ENCODE assay signal across 28 cellular contexts in the genomic region with DNA sequence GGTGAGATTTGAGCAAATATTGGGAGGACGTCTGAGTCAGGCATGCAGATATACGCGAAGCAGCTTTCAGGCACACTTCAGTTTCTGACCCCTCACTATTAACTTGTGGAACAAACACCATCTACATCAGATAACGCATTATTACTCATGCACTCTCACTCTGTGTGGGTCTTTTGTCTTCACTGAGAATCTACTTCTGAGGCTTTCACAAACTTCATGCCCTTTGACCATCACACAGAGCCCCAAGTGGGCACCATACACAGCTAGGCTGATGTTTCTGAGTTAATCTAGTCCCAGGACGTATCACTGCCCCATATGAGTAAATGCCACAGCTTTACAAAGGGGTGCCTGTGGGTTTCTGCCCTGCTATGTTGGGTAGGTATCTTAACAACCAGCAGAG. TPM values are rescaled to one million over a fixed set of nuclear protein-coding genes. Genes with fewer than 3 reads are reported as not detected.
DNase-seq lines count a peak whose midpoint lies in the region; ATAC-seq and TF ChIP-seq lines count a peak whose summit lies in the region.
"Had no signal": no experiment of that assay in that cellular context is flagged by ENCODE, and none has a peak within 500 bp of the region (broad histone marks: within the 10 kb centered on the region; RNA-seq: fewer than 3 reads in every experiment).

No MANE protein-coding gene starts in this region.

- POLR2A ChIA-PET in CD4-positive, alpha-beta T cell (lab: Charles Lee), result no interaction called here

- CTCF ChIA-PET in CD4-positive, alpha-beta T cell (lab: Charles Lee), result interaction anchor here (0.9 kb wide), 1 partner anchor 17 kb away, joined by 3 read pairs; no protein-coding TSS in a partner anchor

- peaks cover 6% of the 10 kb centered on the region for H3K36me3 Mint-ChIP-seq in T-helper 2 cell treated with Interferon-gamma antibody and Interleukin-4, amounts not matched to agents 5 μg/mL and 100 μg/mL, for 36 hours (ENCODE audit: low read depth)
- H3K36me3 Mint-ChIP-seq in progenitor cell of endocrine pancreas (ENCODE audit: insufficient read depth), result peaks cover 1% of the 10 kb centered on the region
- H3K36me3 Mint-ChIP-seq in CD4-positive, alpha-beta T cell (ENCODE audit: low read depth), result peaks cover 64% of the 10 kb centered on the region

- H3K9me3 ChIP-seq in CD4-positive, alpha-beta T cell (ENCODE audit: control insufficient read depth, low read length), result no peaks in the 10 kb centered on the region
- H3K9me3 ChIP-seq: left lung, SK-N-SH had no signal

- H3K4me3 Mint-ChIP-seq in T-helper 2 cell treated with Interferon-gamma antibody and Interleukin-4, amounts not matched to agents 5 μg/mL and 100 μg/mL, for 36 hours, result no peak overlapping the region
- H3K4me3 Mint-ChIP-seq in progenitor cell of endocrine pancreas (ENCODE audit: low read depth), result no peak overlapping the region
- H3K4me3 Mint-ChIP-seq in CD4-positive, alpha-beta T cell, result no peak overlapping the region
- H3K4me3 Mint-ChIP-seq: activated naive CD8-positive, alpha-beta T cell; CD8-positive, alpha-beta memory T cell; dendritic cell treated with granulocyte-macrophage colony-stimulating factor and Interleukin-4, amounts not matched to agents 40 ng/mL and 50 ng/mL, for 4 days; endodermal cell; T-helper 1 cell treated with Interleukin-12 subunit alpha and Interleukin-12 subunit beta and Interleukin-4 antibody, amounts not matched to agents 30 μg/mL and 1 μg/mL, for 36 hours; type B pancreatic cell had no signal

- no peak for TF ChIP-seq CTCF in progenitor cell of endocrine pancreas (IDR thresholded peaks at IDR 0.05; ENCODE audit: unreplicated experiment)
- no peak for TF ChIP-seq CTCF in CD4-positive, alpha-beta T cell (IDR thresholded peaks at IDR 0.05)

- peak; percentile 17 for DNase-seq in activated T-cell treated with anti-CD3 and anti-CD28 coated beads for 48 hours (ENCODE audit: low read depth)
- no peak for DNase-seq in activated T-cell treated with anti-CD3 and anti-CD28 coated beads for 4 hours
- peak; percentile 42 for DNase-seq in T-helper 2 cell treated with Interferon-gamma antibody and Interleukin-4, amounts not matched to agents 5 μg/mL and 100 μg/mL, for 36 hours (ENCODE audit: low spot score)
- no peak for DNase-seq in caudate nucleus (lab: John Stamatoyannopoulos, UW)
- DNase-seq in progenitor cell of endocrine pancreas (ENCODE audit: low spot score, unreplicated experiment), result no peak
- no peak for DNase-seq in stimulated activated CD4-positive, alpha-beta T cell treated with anti-CD3 and anti-CD28 coated beads, Interleukin-2, amount 100 ng/mL, for 48 hours
- no peak for DNase-seq in CD4-positive, alpha-beta T cell
- DNase-seq in head of caudate nucleus, result no peak
- DNase-seq: activated CD4-positive, CD25-positive, alpha-beta regulatory T cell treated with anti-CD3 and anti-CD28 coated beads, Interleukin-2, amount 50 U/mL, for 72 hours; CD8-positive, alpha-beta memory T cell; central memory CD4-positive, alpha-beta T cell; DMS 273 treated with DMSO at 0.1 percent for 48 hours; endodermal cell; GOT3; islet precursor cell; left lung; NCI-H1092; NCI-H187; NCI-H2171; NCI-H524 treated with DMSO at 0.1 percent for 48 hours; OCI-M1; right cardiac atrium; SK-N-SH; stimulated activated CD4-positive, alpha-beta T cell treated with anti-CD3 and anti-CD28 coated beads, Interleukin-2, amount 100 ng/mL, for 24 hours had no signal

- H3K27me3 Mint-ChIP-seq in T-helper 2 cell treated with Interferon-gamma antibody and Interleukin-4, amounts not matched to agents 5 μg/mL and 100 μg/mL, for 36 hours (ENCODE audit: low read depth), result no peaks in the 10 kb centered on the region
- H3K27me3 Mint-ChIP-seq in progenitor cell of endocrine pancreas, result no peaks in the 10 kb centered on the region
- no peaks in the 10 kb centered on the region for H3K27me3 Mint-ChIP-seq in CD4-positive, alpha-beta T cell
- H3K27me3 Mint-ChIP-seq: activated naive CD8-positive, alpha-beta T cell; CD8-positive, alpha-beta memory T cell; dendritic cell treated with granulocyte-macrophage colony-stimulating factor and Interleukin-4, amounts not matched to agents 40 ng/mL and 50 ng/mL, for 4 days; type B pancreatic cell had no signal

- H3K27me3 ChIP-seq in CD4-positive, alpha-beta T cell (ENCODE audit: control insufficient read depth, insufficient read depth, low read length), result no peaks in the 10 kb centered on the region
- H3K27me3 ChIP-seq: left lung had no signal

- no peak for ATAC-seq in CD4-positive, alpha-beta T cell (ENCODE audit: poor library complexity)
- ATAC-seq: left lung, right cardiac atrium had no signal

- H3K4me1 Mint-ChIP-seq in T-helper 2 cell treated with Interferon-gamma antibody and Interleukin-4, amounts not matched to agents 5 μg/mL and 100 μg/mL, for 36 hours (ENCODE audit: low read depth), result peaks cover 2% of the 10 kb centered on the region
- H3K4me1 Mint-ChIP-seq in progenitor cell of endocrine pancreas (ENCODE audit: low read depth), result peaks cover 13% of the 10 kb centered on the region
- H3K4me1 Mint-ChIP-seq in CD4-positive, alpha-beta T cell (ENCODE audit: low read depth), result no peaks in the 10 kb centered on the region
- H3K4me1 Mint-ChIP-seq: CD8-positive, alpha-beta memory T cell had no signal

- intact Hi-C loops in CD4-positive, alpha-beta T cell (cut with DNase I, micrococcal nuclease), result no loop called here
- intact Hi-C loops in head of caudate nucleus (cut with DNase I), result no loop called here

- no peaks in the 10 kb centered on the region for H3K9me3 Mint-ChIP-seq in T-helper 2 cell treated with Interferon-gamma antibody and Interleukin-4, amounts not matched to agents 5 μg/mL and 100 μg/mL, for 36 hours
- H3K9me3 Mint-ChIP-seq in progenitor cell of endocrine pancreas (ENCODE audit: low read depth), result no peaks in the 10 kb centered on the region
- H3K9me3 Mint-ChIP-seq in CD4-positive, alpha-beta T cell, result no peaks in the 10 kb centered on the region
- H3K9me3 Mint-ChIP-seq: CD8-positive, alpha-beta memory T cell; dendritic cell treated with granulocyte-macrophage colony-stimulating factor and Interleukin-4, amounts not matched to agents 40 ng/mL and 50 ng/mL, for 4 days; endodermal cell; T-helper 1 cell treated with Interleukin-12 subunit alpha and Interleukin-12 subunit beta and Interleukin-4 antibody, amounts not matched to agents 30 μg/mL and 1 μg/mL, for 36 hours; type B pancreatic cell had no signal

- no peak overlapping the region for H3K27ac Mint-ChIP-seq in T-helper 2 cell treated with Interferon-gamma antibody and Interleukin-4, amounts not matched to agents 5 μg/mL and 100 μg/mL, for 36 hours
- peak overlapping the region; percentile 25 for H3K27ac Mint-ChIP-seq in progenitor cell of endocrine pancreas
- no peak overlapping the region for H3K27ac Mint-ChIP-seq in CD4-positive, alpha-beta T cell
- H3K27ac Mint-ChIP-seq: activated naive CD8-positive, alpha-beta T cell; dendritic cell treated with granulocyte-macrophage colony-stimulating factor and Interleukin-4, amounts not matched to agents 40 ng/mL and 50 ng/mL, for 4 days; endodermal cell; T-helper 1 cell treated with Interleukin-12 subunit alpha and Interleukin-12 subunit beta and Interleukin-4 antibody, amounts not matched to agents 30 μg/mL and 1 μg/mL, for 36 hours; type B pancreatic cell had no signal

- peak overlapping the region; percentile 71 for H3K27ac ChIP-seq in caudate nucleus (ENCODE audit: low read depth, low read length)
- H3K27ac ChIP-seq in CD4-positive, alpha-beta T cell (ENCODE audit: low read depth, low read length), result no peak overlapping the region
- H3K27ac ChIP-seq: left lung had no signal

RNA-seq across cellular contexts. Expression of gene IP6K2, which starts 39.6 kb away (rescaled TPM):
- total RNA-seq in progenitor cell of endocrine pancreas, result 207 and 212 TPM in 2 replicates
- total RNA-seq in CD4-positive, alpha-beta T cell, result 100 to 1,000 TPM in 1 of 2 experiments, 10 to 100 TPM in 1; 97.2 to 121 TPM

Comparison
In these comparisons a context has a peak if more than half of its experiments do, and no peak if none do; other contexts are left out.
1. DNase-seq: peak in activated T-cell treated with anti-CD3 and anti-CD28 coated beads for 48 hours (single experiment) and T-helper 2 cell treated with Interferon-gamma antibody and Interleukin-4, amounts not matched to agents 5 μg/mL and 100 μg/mL, for 36 hours (single experiment); none in activated T-cell treated with anti-CD3 and anti-CD28 coated beads for 4 hours (single experiment), caudate nucleus (0 of 61), progenitor cell of endocrine pancreas (single experiment), stimulated activated CD4-positive, alpha-beta T cell treated with anti-CD3 and anti-CD28 coated beads, Interleukin-2, amount 100 ng/mL, for 48 hours (0 of 2), CD4-positive, alpha-beta T cell (0 of 10) and head of caudate nucleus (0 of 42).